Comparison of ENCODE assay signal across 20 cellular contexts in the genomic region with DNA sequence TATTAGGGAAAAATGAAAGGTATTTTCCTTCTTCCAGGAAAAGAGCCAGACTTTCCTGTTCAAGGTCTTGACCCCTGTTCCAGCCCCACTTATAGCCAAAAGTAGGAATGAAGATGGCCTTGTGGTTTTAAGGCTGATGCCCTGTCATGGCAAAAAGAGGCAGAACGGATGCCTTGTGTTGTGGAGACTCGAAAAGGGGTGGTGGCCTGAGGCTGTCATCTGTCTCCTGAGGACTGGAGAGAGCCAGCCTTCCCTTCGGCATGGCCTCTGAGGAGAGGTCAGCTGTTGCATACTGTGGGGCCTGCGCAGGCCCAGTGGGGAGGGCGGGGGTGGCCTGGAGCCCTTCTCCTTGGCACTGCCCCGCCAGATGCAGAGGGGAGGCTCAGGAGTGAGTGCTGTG.
"Had no signal": no experiment of that assay in that cellular context is flagged by ENCODE, and none has a peak within 500 bp of the region (broad histone marks: within the 10 kb centered on the region; RNA-seq: fewer than 3 reads in every experiment).

No MANE protein-coding gene starts in this region.

- H3K27me3 ChIP-seq: foreskin keratinocyte, ovary, testis, transverse colon had no signal

- H3K9me3 ChIP-seq: left ventricle myocardium inferior, lower lobe of right lung, ovary, testis, transverse colon had no signal

- H3K9me3 Mint-ChIP-seq: endodermal cell, memory B cell, naive B cell had no signal

- H3K4me3 Mint-ChIP-seq: endodermal cell, memory B cell, naive B cell had no signal

- DNase-seq: cerebellar nuclear complex; effector CD4-positive, alpha-beta T cell; endodermal cell; erythroblast; foreskin keratinocyte; kidney; left cardiac atrium; left ventricle myocardium inferior; lower lobe of right lung; midbrain; naive B cell; ovary; right cardiac atrium; stimulated activated CD4-positive, alpha-beta T cell treated with anti-CD3 and anti-CD28 coated beads, Interleukin-2, amount 100 ng/mL, for 48 hours; stimulated activated naive CD4-positive, alpha-beta T cell treated with Interleukin-2 at 50 U/mL for 16 hours; testis; transverse colon had no signal

- H3K4me1 Mint-ChIP-seq: memory B cell, naive B cell had no signal

- ATAC-seq: foreskin keratinocyte, left cardiac atrium, lower lobe of right lung had no signal

- H3K4me1 ChIP-seq: left ventricle myocardium inferior, lower lobe of right lung, testis, transverse colon had no signal

- H3K36me3 Mint-ChIP-seq: memory B cell, naive B cell had no signal

- H3K27ac ChIP-seq: foreskin keratinocyte, left ventricle myocardium inferior, lower lobe of right lung, testis, transverse colon had no signal

- H3K36me3 ChIP-seq: left ventricle myocardium inferior, lower lobe of right lung, ovary, transverse colon had no signal

- H3K4me3 ChIP-seq: left ventricle myocardium inferior, lower lobe of right lung, ovary, smooth muscle cell, testis, transverse colon had no signal

- H3K27ac Mint-ChIP-seq: endodermal cell, memory B cell, progenitor cell of endocrine pancreas had no signal

- H3K27me3 Mint-ChIP-seq: progenitor cell of endocrine pancreas had no signal

- H3K4me2 ChIP-seq: smooth muscle cell had no signal
